In the genomic region with DNA sequence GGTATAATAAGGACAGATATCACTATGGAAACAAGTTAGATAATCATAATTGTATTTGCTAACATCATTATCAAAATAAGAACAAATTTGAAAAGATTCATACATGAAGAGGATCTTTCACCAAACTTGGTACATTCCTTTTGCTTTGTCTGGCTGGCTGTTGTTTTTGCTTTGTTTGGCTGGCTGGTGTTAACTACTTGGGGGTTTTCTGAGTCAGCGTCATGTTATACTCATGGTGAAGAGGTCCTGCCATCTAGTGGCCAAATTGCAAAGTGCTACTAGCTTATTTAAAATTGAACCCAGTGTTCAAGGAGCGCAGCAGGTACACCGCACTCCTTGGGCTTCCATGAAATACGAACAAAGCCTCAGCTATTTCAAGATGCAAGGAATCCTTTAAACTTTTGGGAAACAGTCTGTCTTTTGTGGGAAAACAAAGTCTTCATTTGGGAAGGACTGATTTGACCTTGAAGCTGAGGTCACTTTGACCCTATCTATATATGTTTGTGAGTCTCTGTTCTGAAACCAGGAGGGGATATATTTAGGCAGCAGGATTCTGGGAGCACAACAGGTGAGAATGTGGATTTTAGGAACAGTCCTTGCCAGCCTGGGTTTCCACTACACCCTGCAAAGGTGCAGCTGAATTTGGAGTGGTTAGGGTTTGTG, we compare ENCODE assay signal across 8 cellular contexts.
DNase-seq lines count a peak whose midpoint lies in the region; ATAC-seq and TF ChIP-seq lines count a peak whose summit lies in the region.

No MANE protein-coding gene starts in this region.

- no peaks in the 10 kb centered on the region for H4K20me1 ChIP-seq in OCI-LY7 (ENCODE audit: insufficient read depth, low read length)

- H3K27me3 ChIP-seq in skeletal muscle satellite cell (ENCODE audit: control insufficient read depth, insufficient read depth, low read length), result peaks cover 39% of the 10 kb centered on the region

- H3K9me3 ChIP-seq in OCI-LY7 (ENCODE audit: low read length) (no peaks in the 10 kb centered on the region), skeletal muscle satellite cell (replicated peaks; ENCODE audit: low read length) (no peaks in the 10 kb centered on the region)

- H3K9ac ChIP-seq in skeletal muscle satellite cell (ENCODE audit: low read depth, low read length), result peak overlapping the region; percentile 45

- H2AFZ ChIP-seq in OCI-LY7 (ENCODE audit: low read length), result no peak overlapping the region

- TF ChIP-seq CTCF in GM10266 (IDR thresholded peaks at IDR 0.05; ENCODE audit: control insufficient read depth, insufficient read depth, low read depth, missing control alignments) (peak; percentile 69), OCI-LY7 (conservative IDR thresholded peaks at IDR 0.05; ENCODE audit: low read length) (peak; percentile 75), astrocyte of the cerebellum (IDR thresholded peaks at IDR 0.05; ENCODE audit: low read depth, low read length, missing control alignments) (peak; percentile 83)

- ATAC-seq in GM21786 (IDR thresholded peaks at IDR 0.05; ENCODE audit: unreplicated experiment), result peak; percentile 92

- peak; percentile 32 for DNase-seq in GM10266 (ENCODE audit: extremely low spot score)
- peak; percentile 10 for DNase-seq in HuH-7.5 (ENCODE audit: low spot score)
- DNase-seq in OCI-LY7 (ENCODE audit: low spot score), result peak; percentile 31
- peak; percentile 85 for DNase-seq in astrocyte of the cerebellum (ENCODE audit: low read depth)
- DNase-seq in hippocampal formation (lab: John Stamatoyannopoulos, UW), result peak; percentile 20 to 71
- no peak for DNase-seq in OCI-M2 (lab: John Stamatoyannopoulos, UW; ENCODE audit: unreplicated experiment)

- H3K4me2 ChIP-seq in OCI-LY7 (ENCODE audit: low read length) (no peak overlapping the region), skeletal muscle satellite cell (ENCODE audit: low read length) (peak overlapping the region; percentile 43)

- in situ Hi-C loops in astrocyte of the cerebellum (cut with HindIII; ENCODE audit: low sequenced_read_pairs), result no loop called here

- H3K79me2 ChIP-seq in OCI-LY7 (ENCODE audit: insufficient read depth, low read depth, low read length), result no peaks in the 10 kb centered on the region

- no TSS peak for BruUV-seq in OCI-LY7 (replicated peaks; lab: Mats Ljungman, UMichigan)

- H3K4me1 ChIP-seq in OCI-LY7 (ENCODE audit: insufficient read depth, low read length, poor library complexity, severe bottlenecking), result no peaks in the 10 kb centered on the region
- H3K4me1 ChIP-seq in skeletal muscle satellite cell (ENCODE audit: control insufficient read depth, insufficient read depth, low read length), result peaks cover 5% of the 10 kb centered on the region

- H3K4me3 ChIP-seq in OCI-LY7 (ENCODE audit: low read depth, low read length, poor library complexity, severe bottlenecking) (no peak overlapping the region), astrocyte of the cerebellum (ENCODE audit: low read depth, low read length) (no peak overlapping the region), skeletal muscle satellite cell (ENCODE audit: low read length) (no peak overlapping the region)

- H3K9me2 ChIP-seq in OCI-LY7 (ENCODE audit: insufficient read depth, low read length), result no peaks in the 10 kb centered on the region

- H3K36me3 ChIP-seq in OCI-LY7 (ENCODE audit: insufficient read depth, low read length) (no peaks in the 10 kb centered on the region), skeletal muscle satellite cell (ENCODE audit: insufficient read depth, low read length) (no peaks in the 10 kb centered on the region)

- POLR2A ChIA-PET in OCI-LY7 (lab: Charles Lee), result interaction anchor here (0.5 kb wide), 1 partner anchor 13 kb away, joined by 6 read pairs; no protein-coding TSS in a partner anchor

- intact Hi-C loops in OCI-LY7 (cut with micrococcal nuclease; ENCODE audit: unreplicated experiment), result no loop called here

- CTCF ChIA-PET in OCI-LY7 (lab: Charles Lee; ENCODE audit: unreplicated experiment), result no interaction called here

- H3K27ac ChIP-seq in OCI-LY7 (ENCODE audit: low read depth, low read length, poor library complexity, severe bottlenecking), result no peak overlapping the region
